Comparison of ENCODE assay signal across 8 cellular contexts in genomic region chr4:102343964-102344519, GRCh38. TPM values are rescaled to one million over a fixed set of nuclear protein-coding genes. Genes with fewer than 3 reads are reported as not detected.
A peak's percentile ranks its signal among the peaks of the same experiment; 100 is the strongest.
DNase-seq lines count a peak whose midpoint lies in the region; ATAC-seq and TF ChIP-seq lines count a peak whose summit lies in the region.

No MANE protein-coding gene starts in this region.

- peak; percentile 32 for ATAC-seq in HG02884 (IDR thresholded peaks at IDR 0.05; ENCODE audit: unreplicated experiment)
- ATAC-seq in left lobe of liver, result peak; percentile 77

- H3K4me3 ChIP-seq in astrocyte of the spinal cord (ENCODE audit: low read depth, low read length), result peak overlapping the region; percentile 75

- DNase-seq in DMS153 (lab: John Stamatoyannopoulos, UW) (peak; percentile 46), DMS153 treated with DMSO at 0.1 percent for 48 hours (lab: John Stamatoyannopoulos, UW; ENCODE audit: unreplicated experiment) (no peak), NCI-H510A treated with DMSO at 0.1 percent for 48 hours (lab: John Stamatoyannopoulos, UW) (peak; percentile 33), astrocyte of the spinal cord (ENCODE audit: low read depth, low spot score) (no peak), left lobe of liver (ENCODE audit: low spot score) (no peak)
- peak; percentile 37 for DNase-seq in stimulated activated CD8-positive, alpha-beta memory T cell treated with anti-CD3 and anti-CD28 coated beads, Interleukin-7, amount 100 ng/mL, for 24 hours (ENCODE audit: low read depth)
- DNase-seq in effector CD4-positive, alpha-beta T cell, result no peak

- TF ChIP-seq CTCF in astrocyte of the spinal cord (IDR thresholded peaks at IDR 0.05; ENCODE audit: low read depth, low read length), result no peak

- in situ Hi-C loops in astrocyte of the spinal cord (cut with HindIII; ENCODE audit: low sequenced_read_pairs), result no loop called here

RNA-seq across cellular contexts. Expression of gene SLC39A8, which starts 1.2 kb away (rescaled TPM):
- 23.6 TPM for total RNA-seq in left lobe of liver

Comparison
In these comparisons a context has a peak if more than half of its experiments do, and no peak if none do; other contexts are left out.
1. DNase-seq: peak in DMS153 (single experiment), NCI-H510A treated with DMSO at 0.1 percent for 48 hours (single experiment) and stimulated activated CD8-positive, alpha-beta memory T cell treated with anti-CD3 and anti-CD28 coated beads, Interleukin-7, amount 100 ng/mL, for 24 hours (single experiment); none in DMS153 treated with DMSO at 0.1 percent for 48 hours (single experiment), astrocyte of the spinal cord (single experiment), left lobe of liver (single experiment) and effector CD4-positive, alpha-beta T cell (single experiment).